Comparison of ENCODE assay signal across 8 cellular contexts in genomic region chr16:89410794-89411309, GRCh38.
DNase-seq lines count a peak whose midpoint lies in the region; ATAC-seq and TF ChIP-seq lines count a peak whose summit lies in the region.

No MANE protein-coding gene starts in this region.

- no peak for ATAC-seq in GM19455 (IDR thresholded peaks at IDR 0.05; ENCODE audit: unreplicated experiment)

- H3K9ac ChIP-seq in trophoblast cell (ENCODE audit: low read length): no peak overlapping the region

- H3K79me2 ChIP-seq in trophoblast cell (ENCODE audit: control insufficient read depth, insufficient read depth, low read length, poor library complexity) (peaks cover 30% of the 10 kb centered on the region), OCI-LY7 (ENCODE audit: insufficient read depth, low read depth, low read length) (peaks cover 98% of the 10 kb centered on the region)

- H3K4me3 ChIP-seq in trophoblast cell (ENCODE audit: low read depth, low read length): no peak overlapping the region
- no peak overlapping the region for H3K4me3 ChIP-seq in OCI-LY7 (ENCODE audit: low read depth, low read length, poor library complexity, severe bottlenecking)

- no peak overlapping the region for H2AK5ac ChIP-seq in trophoblast cell (ENCODE audit: low read length)

- POLR2A ChIA-PET in activated CD4-positive, alpha-beta memory T cell treated with anti-CD3 and anti-CD28 coated beads for 36 hours (lab: Charles Lee): interaction anchor here (1.1 kb wide), 1 partner anchor 97 kb away, joined by 3 read pairs; the partner anchor contains the start of gene SPG7
- POLR2A ChIA-PET in OCI-LY7 (lab: Charles Lee): interaction anchor here (1.0 kb wide), 1 partner anchor 8 kb away, joined by 3 read pairs; no protein-coding TSS in a partner anchor

- H3K27ac Mint-ChIP-seq in activated CD4-positive, alpha-beta T cell treated with anti-CD3 and anti-CD28 coated beads, Interleukin-2, amount 10 ng/mL, durations not matched to agents 24 days and 14 days: peak overlapping the region; percentile 78
- peak overlapping the region; percentile 80 for H3K27ac Mint-ChIP-seq in activated CD4-positive, alpha-beta memory T cell treated with anti-CD3 and anti-CD28 coated beads for 36 hours

- H3K4me1 ChIP-seq in trophoblast cell (ENCODE audit: control insufficient read depth in 1 of 2, insufficient read depth in 2 of 2, low read length in 2 of 2) (peaks cover 30 to 45% of the 10 kb centered on the region in 2 experiments), OCI-LY7 (ENCODE audit: insufficient read depth, low read length, poor library complexity, severe bottlenecking) (peaks cover 25% of the 10 kb centered on the region)

- no peaks in the 10 kb centered on the region for H3K9me3 ChIP-seq in trophoblast cell (ENCODE audit: insufficient read depth, low read depth, low read length)
- H3K9me3 ChIP-seq in OCI-LY7 (ENCODE audit: low read length): no peaks in the 10 kb centered on the region

- H3K27me3 Mint-ChIP-seq in activated CD4-positive, alpha-beta T cell treated with anti-CD3 and anti-CD28 coated beads, Interleukin-2, amount 10 ng/mL, durations not matched to agents 24 days and 14 days: no peaks in the 10 kb centered on the region
- no peaks in the 10 kb centered on the region for H3K27me3 Mint-ChIP-seq in activated CD4-positive, alpha-beta memory T cell treated with anti-CD3 and anti-CD28 coated beads for 36 hours

- H3K36me3 ChIP-seq in trophoblast cell (ENCODE audit: control insufficient read depth in 1 of 2, insufficient read depth in 2 of 2, low read length in 2 of 2): peaks cover 0 to 3% of the 10 kb centered on the region in 2 experiments
- H3K36me3 ChIP-seq in OCI-LY7 (ENCODE audit: insufficient read depth, low read length): peaks cover 14% of the 10 kb centered on the region

- peaks cover 2% of the 10 kb centered on the region for H3K79me1 ChIP-seq in trophoblast cell (ENCODE audit: low read length)

- DNase-seq in activated CD4-positive, alpha-beta T cell treated with anti-CD3 and anti-CD28 coated beads, Interleukin-2, amount 10 ng/mL, durations not matched to agents 24 days and 14 days: peak; percentile 71
- no peak for DNase-seq in activated CD4-positive, alpha-beta T cell treated with anti-CD3 and anti-CD28 coated beads, Interleukin-2, amount 50 U/mL, for 48 hours
- peak; percentile 32 for DNase-seq in activated CD4-positive, alpha-beta memory T cell treated with anti-CD3 and anti-CD28 coated beads for 36 hours
- DNase-seq in fibroblast of the conjunctiva (ENCODE audit: low read depth) (peak; percentile 93), trophoblast cell (no peak), OCI-LY7 (ENCODE audit: low spot score) (no peak), NCI-H187 treated with DMSO at 0.1 percent for 48 hours (lab: John Stamatoyannopoulos, UW) (no peak)

- WGBS in trophoblast cell (ENCODE audit: extremely low coverage, insufficient coverage, insufficient read length): no CpG with 5 or more reads among the region's 11 CpGs

- H3K36me3 Mint-ChIP-seq in activated CD4-positive, alpha-beta T cell treated with anti-CD3 and anti-CD28 coated beads, Interleukin-2, amount 10 ng/mL, durations not matched to agents 24 days and 14 days (ENCODE audit: low read depth): peaks cover 7% of the 10 kb centered on the region
- H3K36me3 Mint-ChIP-seq in activated CD4-positive, alpha-beta memory T cell treated with anti-CD3 and anti-CD28 coated beads for 36 hours: peaks cover 2% of the 10 kb centered on the region

- H2AFZ ChIP-seq in trophoblast cell (ENCODE audit: insufficient read depth, low read length, poor library complexity): no peak overlapping the region
- H2AFZ ChIP-seq in OCI-LY7 (ENCODE audit: low read length): no peak overlapping the region

- no peaks in the 10 kb centered on the region for H3K9me2 ChIP-seq in OCI-LY7 (ENCODE audit: insufficient read depth, low read length)

- H3K4ac ChIP-seq in trophoblast cell (ENCODE audit: low read depth, low read length): peak overlapping the region; percentile 75

- no TSS peak for BruUV-seq in OCI-LY7 (replicated peaks; lab: Mats Ljungman, UMichigan)

- H3K18ac ChIP-seq in trophoblast cell (ENCODE audit: low read length): no peak overlapping the region

- no peak overlapping the region for H2BK120ac ChIP-seq in trophoblast cell (ENCODE audit: insufficient read depth, low read length, poor library complexity)

- no peak overlapping the region for H3K14ac ChIP-seq in trophoblast cell (ENCODE audit: low read length)

- H2BK5ac ChIP-seq in trophoblast cell (ENCODE audit: low read depth, low read length, poor library complexity): no peak overlapping the region

- H3K4me1 Mint-ChIP-seq in activated CD4-positive, alpha-beta T cell treated with anti-CD3 and anti-CD28 coated beads, Interleukin-2, amount 10 ng/mL, durations not matched to agents 24 days and 14 days: peaks cover 71% of the 10 kb centered on the region
- peaks cover 83% of the 10 kb centered on the region for H3K4me1 Mint-ChIP-seq in activated CD4-positive, alpha-beta memory T cell treated with anti-CD3 and anti-CD28 coated beads for 36 hours (ENCODE audit: low read depth)

- intact Hi-C loops in activated CD4-positive, alpha-beta T cell treated with anti-CD3 and anti-CD28 coated beads, Interleukin-2, amount 10 ng/mL, durations not matched to agents 24 days and 14 days (cut with micrococcal nuclease): no loop called here
- intact Hi-C loops in activated CD4-positive, alpha-beta memory T cell treated with anti-CD3 and anti-CD28 coated beads for 36 hours (cut with micrococcal nuclease): no loop called here
- intact Hi-C loops in OCI-LY7 (cut with micrococcal nuclease; ENCODE audit: unreplicated experiment): no loop called here

- no peak overlapping the region for H4K8ac ChIP-seq in trophoblast cell (ENCODE audit: low read depth, low read length)

- no peaks in the 10 kb centered on the region for H3K9me3 Mint-ChIP-seq in activated CD4-positive, alpha-beta T cell treated with anti-CD3 and anti-CD28 coated beads, Interleukin-2, amount 10 ng/mL, durations not matched to agents 24 days and 14 days
- H3K9me3 Mint-ChIP-seq in activated CD4-positive, alpha-beta memory T cell treated with anti-CD3 and anti-CD28 coated beads for 36 hours: no peaks in the 10 kb centered on the region

- no peak overlapping the region for H3K27ac ChIP-seq in trophoblast cell (ENCODE audit: low read depth, low read length)
- H3K27ac ChIP-seq in OCI-LY7 (ENCODE audit: low read depth, low read length, poor library complexity, severe bottlenecking): no peak overlapping the region

- H4K91ac ChIP-seq in trophoblast cell (ENCODE audit: low read depth, low read length): no peak overlapping the region

- H3K27me3 ChIP-seq in trophoblast cell (ENCODE audit: insufficient read depth, low read length): no peaks in the 10 kb centered on the region

- TF ChIP-seq CTCF in OCI-LY7 (conservative IDR thresholded peaks at IDR 0.05; ENCODE audit: low read length): no peak

- peak overlapping the region; percentile 47 for H3K4me3 Mint-ChIP-seq in activated CD4-positive, alpha-beta T cell treated with anti-CD3 and anti-CD28 coated beads, Interleukin-2, amount 10 ng/mL, durations not matched to agents 24 days and 14 days
- H3K4me3 Mint-ChIP-seq in activated CD4-positive, alpha-beta memory T cell treated with anti-CD3 and anti-CD28 coated beads for 36 hours: no peak overlapping the region

- CTCF ChIA-PET in activated CD4-positive, alpha-beta memory T cell treated with anti-CD3 and anti-CD28 coated beads for 36 hours (lab: Charles Lee): interaction anchor here (0.6 kb wide), 1 partner anchor 12 kb away, joined by 3 read pairs; no protein-coding TSS in a partner anchor
- CTCF ChIA-PET in OCI-LY7 (lab: Charles Lee; ENCODE audit: unreplicated experiment): no interaction called here

- H3K23ac ChIP-seq in trophoblast cell (ENCODE audit: low read length): no peak overlapping the region

- peaks cover 34% of the 10 kb centered on the region for H4K20me1 ChIP-seq in OCI-LY7 (ENCODE audit: insufficient read depth, low read length)

- no peak overlapping the region for H4K12ac ChIP-seq in trophoblast cell (ENCODE audit: low read depth, low read length)

- H2BK12ac ChIP-seq in trophoblast cell (ENCODE audit: low read length): no peak overlapping the region

- H3K4me2 ChIP-seq in trophoblast cell (ENCODE audit: low read length): no peak overlapping the region
- no peak overlapping the region for H3K4me2 ChIP-seq in OCI-LY7 (ENCODE audit: low read length)

Comparison
In these comparisons a context has a peak if more than half of its experiments do, and no peak if none do; other contexts are left out.
1. DNase-seq: peak in activated CD4-positive, alpha-beta T cell treated with anti-CD3 and anti-CD28 coated beads, Interleukin-2, amount 10 ng/mL, durations not matched to agents 24 days and 14 days (single experiment), activated CD4-positive, alpha-beta memory T cell treated with anti-CD3 and anti-CD28 coated beads for 36 hours (single experiment) and fibroblast of the conjunctiva (single experiment); none in activated CD4-positive, alpha-beta T cell treated with anti-CD3 and anti-CD28 coated beads, Interleukin-2, amount 50 U/mL, for 48 hours (0 of 2), trophoblast cell (0 of 2), OCI-LY7 (single experiment) and NCI-H187 treated with DMSO at 0.1 percent for 48 hours (single experiment).